ENCODE assay signal across 1 cellular context in genomic region chr3:136819784-136820640, GRCh38.
TF ChIP-seq lines count a peak whose summit lies in the region.

No MANE protein-coding gene starts in this region.

TF ChIP-seq in HepG2, 621 proteins besides CTCF, POLR2A, EP300 and RAD21 (continued from another document and continues in another):
- TF ChIP-seq ARID5B (CRISPR knock-in tag; IDR thresholded peaks at IDR 0.05) (no peak), HDAC1 (CRISPR knock-in tag; IDR thresholded peaks at IDR 0.05) (peak; percentile 63; the same call in 1 of the 2 replicates), ZNF124 (CRISPR knock-in tag; IDR thresholded peaks at IDR 0.05) (0 out of 2 replicates have a peak, but pooled peaks have one; percentile 32), PAWR (CRISPR knock-in tag; IDR thresholded peaks at IDR 0.05; ENCODE audit: borderline replicate concordance) (0 out of 2 replicates have a peak, but pooled peaks have one; percentile 36), MXD4 (CRISPR knock-in tag; IDR thresholded peaks at IDR 0.05) (peak; percentile 64; the same call in 1 of the 2 replicates), ZNF274 (CRISPR knock-in tag; IDR thresholded peaks at IDR 0.05) (peak; percentile 43; the same call in 1 of the 2 replicates), ZNF878 (CRISPR knock-in tag; IDR thresholded peaks at IDR 0.05) (0 out of 2 replicates have a peak, but pooled peaks have one; percentile 73), ZSCAN31 (CRISPR knock-in tag; IDR thresholded peaks at IDR 0.05; ENCODE audit: low read depth) (peak; percentile 77; the same call in 1 of the 2 replicates), ZNF101 (CRISPR knock-in tag; IDR thresholded peaks at IDR 0.05; ENCODE audit: borderline replicate concordance, low read depth) (0 out of 2 replicates have a peak, but pooled peaks have one; percentile 77), HHEX (CRISPR knock-in tag; IDR thresholded peaks at IDR 0.05) (no peak), TFE3 (CRISPR knock-in tag; IDR thresholded peaks at IDR 0.05) (peak; percentile 67; the same call in 1 of the 2 replicates), HOXD1 (CRISPR knock-in tag; IDR thresholded peaks at IDR 0.05) (peak; percentile 71; the same call in 1 of the 2 replicates), ZMYM2 (CRISPR knock-in tag; IDR thresholded peaks at IDR 0.05) (peak; percentile 63; the same call in 1 of the 2 replicates), TFDP2 (CRISPR knock-in tag; IDR thresholded peaks at IDR 0.05) (peak; percentile 65; the same call in 1 of the 2 replicates), ZNF431 (CRISPR knock-in tag; IDR thresholded peaks at IDR 0.05; ENCODE audit: borderline replicate concordance, low read depth) (no peak), ZNF580 (CRISPR knock-in tag; IDR thresholded peaks at IDR 0.05; ENCODE audit: borderline replicate concordance, low read depth) (peak; percentile 33; the same call in 1 of the 2 replicates), ZNF556 (CRISPR knock-in tag; IDR thresholded peaks at IDR 0.05; ENCODE audit: borderline replicate concordance) (peak; percentile 21; the same call in 1 of the 2 replicates), RARA (CRISPR knock-in tag; IDR thresholded peaks at IDR 0.05) (peak; percentile 4), SP4 (CRISPR knock-in tag; IDR thresholded peaks at IDR 0.05) (peak; percentile 27; the same call in 1 of the 2 replicates), EEA1 (CRISPR knock-in tag; IDR thresholded peaks at IDR 0.05; ENCODE audit: borderline replicate concordance) (0 out of 2 replicates have a peak, but pooled peaks have one; percentile 42), ATF4 (CRISPR knock-in tag; IDR thresholded peaks at IDR 0.05) (no peak), FOXJ3 (CRISPR knock-in tag; IDR thresholded peaks at IDR 0.05; ENCODE audit: borderline replicate concordance) (no peak), E2F5 (CRISPR knock-in tag; conservative IDR thresholded peaks at IDR 0.05) (no peak), SRY (CRISPR knock-in tag; IDR thresholded peaks at IDR 0.05) (peak; percentile 57; the same call in 1 of the 2 replicates), ZNF761 (CRISPR knock-in tag; conservative IDR thresholded peaks at IDR 0.05) (0 out of 2 replicates have a peak, but pooled peaks have one; percentile 49), PRDM15 (CRISPR knock-in tag; IDR thresholded peaks at IDR 0.05) (no peak), MIER2 (CRISPR knock-in tag; IDR thresholded peaks at IDR 0.05) (peak; percentile 95), ZNF609 (CRISPR knock-in tag; IDR thresholded peaks at IDR 0.05; ENCODE audit: borderline replicate concordance) (0 out of 2 replicates have a peak, but pooled peaks have one; percentile 21), ZNF589 (CRISPR knock-in tag; conservative IDR thresholded peaks at IDR 0.05) (0 out of 2 replicates have a peak, but pooled peaks have one; percentile 39), PHF21A (CRISPR knock-in tag; IDR thresholded peaks at IDR 0.05) (no peak), NCOR1 (IDR thresholded peaks at IDR 0.05; ENCODE audit: borderline replicate concordance, low read length) (no peak), MYC (CRISPR knock-in tag; IDR thresholded peaks at IDR 0.05; ENCODE audit: borderline replicate concordance) (peak; percentile 61), SOX6 (IDR thresholded peaks at IDR 0.05) (no peak), SOX6 (CRISPR knock-in tag; IDR thresholded peaks at IDR 0.05) (peak; percentile 48), ARID2 (CRISPR knock-in tag; IDR thresholded peaks at IDR 0.05; ENCODE audit: borderline replicate concordance) (peak; percentile 97), BCL3 (CRISPR knock-in tag; IDR thresholded peaks at IDR 0.05) (0 out of 2 replicates have a peak, but pooled peaks have one; percentile 27), POGK (CRISPR knock-in tag; conservative IDR thresholded peaks at IDR 0.05) (peak; percentile 50; the same call in 1 of the 2 replicates)
